28 cellular contexts compared by ENCODE assay signal in genomic region chr2:191347154-191347553, GRCh38.
"Had no signal": no experiment of that assay in that cellular context is flagged by ENCODE, and none has a peak within 500 bp of the region (broad histone marks: within the 10 kb centered on the region; RNA-seq: fewer than 3 reads in every experiment).

No MANE protein-coding gene starts in this region.

- H3K4me3 Mint-ChIP-seq: activated CD8-positive, alpha-beta T cell treated with anti-CD3 and anti-CD28 coated beads, Interleukin-2, amount 10 ng/mL, durations not matched to agents 7 days and 5 days; activated naive CD8-positive, alpha-beta T cell treated with anti-CD3 and anti-CD28 coated beads, Interleukin-2, amount 50 U/mL, for 24 hours; activated T-helper 1 cell treated with anti-CD3 and anti-CD28 coated beads, Interleukin-12 subunit alpha, Interleukin-12 subunit beta, Interleukin-2, Interleukin-4 antibody, amounts not matched to agents 30 ng/mL and 10 ng/mL and 1 ng/mL, durations not matched to agents 14 hours and 24 hours and 36 hours; brain; T-helper 1 cell treated with Interleukin-12 subunit alpha and Interleukin-12 subunit beta and Interleukin-4 antibody, amounts not matched to agents 30 μg/mL and 1 μg/mL, for 36 hours had no signal

- H3K36me3 ChIP-seq: Peyer's patch had no signal

- H3K27ac Mint-ChIP-seq: activated CD8-positive, alpha-beta T cell treated with anti-CD3 and anti-CD28 coated beads, Interleukin-2, amount 10 ng/mL, durations not matched to agents 7 days and 5 days; activated naive CD4-positive, alpha-beta T cell treated with anti-CD3 and anti-CD28 coated beads, Interleukin-2, amount 50 U/mL, for 72 hours; activated naive CD8-positive, alpha-beta T cell treated with anti-CD3 and anti-CD28 coated beads, Interleukin-2, amount 50 U/mL, for 24 hours; activated T-helper 1 cell treated with anti-CD3 and anti-CD28 coated beads, Interleukin-12 subunit alpha, Interleukin-12 subunit beta, Interleukin-2, Interleukin-4 antibody, amounts not matched to agents 30 ng/mL and 10 ng/mL and 1 ng/mL, durations not matched to agents 14 hours and 24 hours and 36 hours; brain; T-helper 1 cell treated with Interleukin-12 subunit alpha and Interleukin-12 subunit beta and Interleukin-4 antibody, amounts not matched to agents 30 μg/mL and 1 μg/mL, for 36 hours had no signal

- H3K27me3 Mint-ChIP-seq: activated naive CD8-positive, alpha-beta T cell treated with anti-CD3 and anti-CD28 coated beads, Interleukin-2, amount 50 U/mL, for 24 hours; brain had no signal

- DNase-seq: activated CD4-positive, alpha-beta T cell treated with anti-CD3 and anti-CD28 coated beads for 48 hours; activated CD4-positive, alpha-beta T cell treated with anti-CD3 and anti-CD28 coated beads, Interleukin-2, amount 50 U/mL, for 4 hours; activated CD8-positive, alpha-beta memory T cell treated with anti-CD3 and anti-CD28 coated beads, Interleukin-2, amount 50 U/mL, for 48 hours; activated CD8-positive, alpha-beta T cell treated with anti-CD3 and anti-CD28 coated beads, Interleukin-2, amount 10 ng/mL, durations not matched to agents 7 days and 5 days; activated effector memory CD4-positive, alpha-beta T cell treated with anti-CD3 and anti-CD28 coated beads, Interleukin-2, amount 50 U/mL, for 16 hours; activated naive CD4-positive, alpha-beta T cell treated with Interleukin-2 at 50 U/mL for 16 hours; activated naive CD8-positive, alpha-beta T cell treated with anti-CD3 and anti-CD28 coated beads, Interleukin-2, amount 50 U/mL, for 24 hours; activated T-cell treated with anti-CD3 and anti-CD28 coated beads, Interleukin-2, amount 50 U/mL, for 1 hour; amniotic stem cell; Kasumi-1; KBM-7; NCI-H1048; NCI-H146; NCI-H187 treated with DMSO at 0.1 percent for 48 hours; NCI-H2081 treated with DMSO at 0.1 percent for 48 hours; NCI-H526; NCI-H774; Peyer's patch; Right ventricle myocardium superior; SJCRH30 had no signal

- H3K9me3 ChIP-seq: ascending aorta, Peyer's patch, SJCRH30 had no signal

- H3K4me1 ChIP-seq: Peyer's patch had no signal

- H3K9me3 Mint-ChIP-seq: activated naive CD4-positive, alpha-beta T cell treated with anti-CD3 and anti-CD28 coated beads, Interleukin-2, amount 50 U/mL, for 72 hours; activated naive CD8-positive, alpha-beta T cell treated with anti-CD3 and anti-CD28 coated beads, Interleukin-2, amount 50 U/mL, for 24 hours; activated T-helper 1 cell treated with anti-CD3 and anti-CD28 coated beads, Interleukin-12 subunit alpha, Interleukin-12 subunit beta, Interleukin-2, Interleukin-4 antibody, amounts not matched to agents 30 ng/mL and 10 ng/mL and 1 ng/mL, durations not matched to agents 14 hours and 24 hours and 36 hours; brain; T-helper 1 cell treated with Interleukin-12 subunit alpha and Interleukin-12 subunit beta and Interleukin-4 antibody, amounts not matched to agents 30 μg/mL and 1 μg/mL, for 36 hours had no signal

- ATAC-seq: activated CD4-positive, CD25-positive, alpha-beta regulatory T cell treated with anti-CD3 and anti-CD28 coated beads, Interleukin-2, amount 50 U/mL, for 24 hours; activated CD8-positive, alpha-beta T cell treated with anti-CD3 and anti-CD28 coated beads, Interleukin-2, amount 10 ng/mL, durations not matched to agents 7 days and 5 days; activated naive CD4-positive, alpha-beta T cell treated with anti-CD3 and anti-CD28 coated beads, Interleukin-2, amount 50 U/mL, for 72 hours; activated naive CD8-positive, alpha-beta T cell treated with anti-CD3 and anti-CD28 coated beads, Interleukin-2, amount 50 U/mL, for 24 hours had no signal

- H3K27me3 ChIP-seq: ascending aorta, cardiac muscle cell, Peyer's patch, SJCRH30 had no signal

- H3K27ac ChIP-seq: ascending aorta, cardiac muscle cell, RWPE1, SJCRH30 had no signal

- H3K4me3 ChIP-seq: ascending aorta, cardiac muscle cell, Peyer's patch, SJCRH30 had no signal
